In the genomic region with DNA sequence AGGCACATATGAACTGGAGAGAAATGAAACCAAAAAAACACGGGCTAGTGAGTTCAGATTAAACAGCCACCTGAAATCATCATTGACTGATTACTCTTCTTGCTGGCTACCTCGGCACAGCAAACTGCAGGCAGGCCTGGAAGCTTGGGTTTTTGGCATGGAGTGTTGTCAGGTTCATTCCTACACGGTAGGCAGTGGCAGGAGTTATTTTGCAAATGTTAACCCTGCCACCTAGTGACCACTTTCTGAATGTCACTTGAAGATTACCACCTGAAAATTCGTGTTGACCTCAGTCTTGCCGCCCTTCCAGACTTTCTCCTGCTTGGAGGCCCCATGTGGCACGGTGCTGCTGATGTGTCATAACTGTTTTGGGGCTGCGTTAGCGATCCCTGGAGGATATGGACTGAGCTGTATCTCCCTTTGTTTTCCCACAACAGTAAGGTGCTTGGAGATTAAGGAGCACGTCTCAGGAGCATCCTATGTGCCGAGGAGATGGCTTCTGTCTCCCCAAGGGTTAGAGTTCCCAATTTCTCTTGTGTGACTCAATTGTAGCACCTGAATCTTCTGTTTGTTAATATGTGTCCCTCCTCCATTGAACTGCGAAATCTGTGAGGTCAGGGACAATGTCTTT, we compare ENCODE assay signal across 8 cellular contexts. TPM values are rescaled to one million over a fixed set of nuclear protein-coding genes. Genes with fewer than 3 reads are reported as not detected.
DNase-seq lines count a peak whose midpoint lies in the region; ATAC-seq, FAIRE-seq and TF ChIP-seq lines count a peak whose summit lies in the region.

No MANE protein-coding gene starts in this region.

- H3K4me1 Mint-ChIP-seq in naive B cell = peaks cover 58 to 68% (median 62%) of the 10 kb centered on the region in 3 donors

- H3K27me3 Mint-ChIP-seq in naive B cell = no peaks in the 10 kb centered on the region

- H3K4me3 Mint-ChIP-seq in naive B cell = peak overlapping the region in 7 of 8 donors; percentile 18 to 76 (median 63)

- TF ChIP-seq CTCF in BJ (IDR thresholded peaks at IDR 0.05; ENCODE audit: insufficient read depth, low read depth, low read length) (peak; percentile 72), OCI-LY3 (IDR thresholded peaks at IDR 0.05; ENCODE audit: low read depth, low read length) (peak; percentile 64), testis (IDR thresholded peaks at IDR 0.05) (peak; percentile 77 to 80 (median 77))

- H3K9me3 Mint-ChIP-seq in naive B cell = peaks cover 0 to 3% (median under 1%) of the 10 kb centered on the region in 7 donors

- DNase-seq in BJ (ENCODE audit: low read depth) (no peak), GM19239 (ENCODE audit: insufficient read length, low spot score) (no peak), KBM-7 (peak; percentile 91), activated T-cell treated with anti-CD3 and anti-CD28 coated beads for 24 hours (ENCODE audit: low read depth) (peak; percentile 57), erythroblast (lab: John Stamatoyannopoulos, UW) (peak; percentile 59 to 71), naive B cell (peak; percentile 64), testis (peak; percentile 75)

- H3K9me3 ChIP-seq in OCI-LY3 (ENCODE audit: insufficient read depth, low read length) (no peaks in the 10 kb centered on the region), testis (no peaks in the 10 kb centered on the region)

- H4K20me1 ChIP-seq in OCI-LY3 (ENCODE audit: insufficient read depth, low read length) = no peaks in the 10 kb centered on the region

- peak overlapping the region; percentile 67 for H2AFZ ChIP-seq in OCI-LY3 (ENCODE audit: low read depth, low read length)

- intact Hi-C loops in testis (cut with DNase I; ENCODE audit: low total_unique reads) = no loop called here

- FAIRE-seq in GM19239 (lab: Jason Lieb, UNC) = peak; percentile 73

- H3K27ac Mint-ChIP-seq in naive B cell = peak overlapping the region; percentile 82 to 94 (median 90)

- CTCF ChIA-PET in BJ (lab: Yijun Ruan, JAX) = interaction anchor here (0.6 to 4.2 kb wide), 14 partner anchors 13 to 1043 kb away, joined by 3 to 28 read pairs (median 4); no protein-coding TSS in a partner anchor

- in situ Hi-C loops in KBM-7 (cut with MboI; ENCODE audit: low pct_unique_long_range_greater_than_20kb, low sequenced_read_pairs) = no loop called here

- H3K27me3 ChIP-seq in BJ (ENCODE audit: control insufficient read depth, insufficient read depth, low read length) (no peaks in the 10 kb centered on the region; the same call in 1 of the 2 replicates), OCI-LY3 (ENCODE audit: low read depth, low read length) (peaks cover 7% of the 10 kb centered on the region), testis (no peaks in the 10 kb centered on the region)

- peak overlapping the region; percentile 47 for H3K9ac ChIP-seq in OCI-LY3 (ENCODE audit: low read length)

- TF ChIP-seq POLR2A in erythroblast (IDR thresholded peaks at IDR 0.05; ENCODE audit: low read length) = no peak
- no peak for TF ChIP-seq POLR2A in testis (IDR thresholded peaks at IDR 0.05)

- H3K4me3 ChIP-seq in BJ (ENCODE audit: low read depth, low read length) (no peak overlapping the region), OCI-LY3 (ENCODE audit: low read length) (peak overlapping the region; percentile 71), testis (no peak overlapping the region)

- H3K79me2 ChIP-seq in OCI-LY3 (ENCODE audit: low read length) = no peaks in the 10 kb centered on the region

- H3K27ac ChIP-seq in OCI-LY3 (ENCODE audit: low read length) (no peak overlapping the region; the same call in 1 of the 2 replicates), testis (no peak overlapping the region)

- POLR2A ChIA-PET in BJ (lab: Charles Lee) = no interaction called here

- H3K36me3 Mint-ChIP-seq in naive B cell = peaks cover 0 to 5% of the 10 kb centered on the region in 2 donors

- peak overlapping the region; percentile 85 for H3K4me2 ChIP-seq in OCI-LY3 (ENCODE audit: low read length)

- H3K36me3 ChIP-seq in BJ (ENCODE audit: control insufficient read depth, insufficient read depth, low read length) (no peaks in the 10 kb centered on the region), OCI-LY3 (replicated peaks; ENCODE audit: low read depth, low read length) (no peaks in the 10 kb centered on the region), testis (ENCODE audit: low read depth, missing control alignments) (no peaks in the 10 kb centered on the region)

- H3K4me1 ChIP-seq in OCI-LY3 (ENCODE audit: low read length) = peaks cover 57% of the 10 kb centered on the region
- no peaks in the 10 kb centered on the region for H3K4me1 ChIP-seq in testis

- ATAC-seq in naive B cell (ENCODE audit: low read depth in 2 of 2) = peak; percentile 39 to 42

- 38 to 42% methylated on average over 11 of the region's 11 CpGs for WGBS in testis, 2 donors

RNA-seq across cellular contexts. Expression of a gene that starts 12.7 kb away (rescaled TPM):
- polyA plus RNA-seq in BJ (2011; rRNA removed) (not detected in 2 replicates), naive B cell (ENCODE audit: low read depth in 6 of 6) (100 to 1,000 TPM in 3 of 6 donors, 10 to 100 TPM in 3; 29.6 to 131 (median 91.3) TPM), testis (ENCODE audit: insufficient read depth, low read depth, low replicate concordance) (1.1 TPM)
- polyA minus RNA-seq in BJ (2011; rRNA and poly(A)+ RNA removed) = not detected in 2 replicates
- under 1 TPM; 0.08 to 0.37 TPM for total RNA-seq in testis

Comparison
In these comparisons a context has a peak if more than half of its experiments do, and no peak if none do; other contexts are left out.
1. DNase-seq: peak in KBM-7 (single experiment), activated T-cell treated with anti-CD3 and anti-CD28 coated beads for 24 hours (single experiment), erythroblast (2 of 2), naive B cell (single experiment) and testis (single experiment); none in BJ (single experiment) and GM19239 (single experiment).
2. RNA of a gene that starts 12.7 kb away (polyA plus RNA-seq): 29.6 to 131 TPM in naive B cell; 1.1 TPM in testis (single experiment) and not detected in BJ; every median in the first group is over 10 times any median in the second.
3. Peak in every context shown above with its lines, with median percentiles within 50 percentile points of each other: CTCF ChIP-seq.